8 cellular contexts compared by ENCODE assay signal in the genomic region with DNA sequence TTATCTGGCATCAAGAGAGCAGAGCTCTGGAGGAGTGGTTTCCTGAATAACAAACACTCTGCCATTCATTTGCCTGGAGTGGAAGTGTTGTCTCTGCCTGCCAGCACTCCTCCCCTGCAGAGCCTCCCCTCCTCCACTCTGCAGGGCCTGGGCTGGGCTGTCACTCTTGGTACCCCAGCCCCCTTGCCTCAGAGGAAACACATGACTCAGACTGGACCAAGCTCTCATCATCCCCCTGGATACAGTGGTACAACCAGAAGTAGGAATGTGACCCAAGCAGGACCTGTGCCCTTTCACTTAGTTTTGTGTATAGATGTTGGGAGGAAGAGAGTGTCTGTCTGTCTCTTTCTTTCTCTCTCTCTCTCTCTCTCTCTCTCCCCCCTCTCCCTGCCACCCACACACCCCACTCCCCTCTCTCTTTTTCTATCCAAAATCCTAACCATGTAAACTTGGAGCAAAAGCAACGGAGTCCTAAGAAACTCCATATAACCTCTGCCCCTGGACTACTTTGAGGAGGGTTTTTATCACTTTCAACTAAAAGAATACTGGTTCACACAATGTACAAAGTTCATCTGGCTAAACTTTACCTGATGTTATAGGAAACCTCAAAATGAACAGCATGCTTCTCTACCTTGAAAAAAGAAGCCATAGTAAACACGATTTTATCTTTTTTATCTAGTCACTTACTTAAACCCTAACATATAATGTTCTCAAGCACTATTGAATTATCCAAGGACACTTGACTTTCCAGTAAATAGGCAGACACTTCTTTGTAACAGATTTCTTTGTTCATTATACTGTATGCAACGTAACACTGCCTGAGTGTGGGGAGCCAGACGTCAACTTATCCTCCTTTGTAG. TPM values are rescaled to one million over a fixed set of nuclear protein-coding genes. Genes with fewer than 3 reads are reported as not detected.
DNase-seq lines count a peak whose midpoint lies in the region; ATAC-seq and TF ChIP-seq lines count a peak whose summit lies in the region.

No MANE protein-coding gene starts in this region.

- H2AK5ac ChIP-seq in mesendoderm (ENCODE audit: low read length): no peak overlapping the region

- H3K18ac ChIP-seq in mesendoderm (ENCODE audit: low read length): no peak overlapping the region

- no peak overlapping the region for H3K56ac ChIP-seq in mesendoderm (ENCODE audit: low read length)

- peaks cover 19% of the 10 kb centered on the region for H3K4me1 ChIP-seq in mesendoderm (ENCODE audit: control insufficient read depth, low read depth, low read length)

- H4K8ac ChIP-seq in mesendoderm (ENCODE audit: low read depth, low read length): no peak overlapping the region

- H3K36me3 ChIP-seq in mesendoderm (ENCODE audit: control insufficient read depth, insufficient read depth, low read length): no peaks in the 10 kb centered on the region

- peaks cover 36% of the 10 kb centered on the region for H3K79me2 ChIP-seq in mesendoderm (ENCODE audit: control insufficient read depth, insufficient read depth, low read length)

- peaks cover 43% of the 10 kb centered on the region for H3K27me3 Mint-ChIP-seq in activated CD8-positive, alpha-beta memory T cell treated with anti-CD3 and anti-CD28 coated beads, Interleukin-2, amount 10 ng/mL, durations not matched to agents 7 days and 5 days

- H3K9me3 Mint-ChIP-seq in activated CD8-positive, alpha-beta memory T cell treated with anti-CD3 and anti-CD28 coated beads, Interleukin-2, amount 10 ng/mL, durations not matched to agents 7 days and 5 days (ENCODE audit: low read depth): no peaks in the 10 kb centered on the region

- ATAC-seq in activated CD8-positive, alpha-beta memory T cell treated with anti-CD3 and anti-CD28 coated beads, Interleukin-2, amount 10 ng/mL, durations not matched to agents 7 days and 5 days: no peak
- ATAC-seq in HG03432 (IDR thresholded peaks at IDR 0.05; ENCODE audit: unreplicated experiment): no peak
- ATAC-seq in HG03342 (IDR thresholded peaks at IDR 0.05; ENCODE audit: unreplicated experiment): no peak

- WGBS in mesendoderm (ENCODE audit: extremely low coverage, insufficient coverage, low lambda C conversion rate): no CpG with 5 or more reads among the region's 4 CpGs

- H4K5ac ChIP-seq in mesendoderm (ENCODE audit: low read length): no peak overlapping the region

- no peak overlapping the region for H3K4ac ChIP-seq in mesendoderm (ENCODE audit: low read depth, low read length)

- H3K4me2 ChIP-seq in mesendoderm (ENCODE audit: low read length): no peak overlapping the region

- no peaks in the 10 kb centered on the region for H3K27me3 ChIP-seq in mesendoderm (ENCODE audit: insufficient read depth, low read length, poor library complexity)

- H3K23ac ChIP-seq in mesendoderm (ENCODE audit: low read length): no peak overlapping the region

- DNase-seq in ELR (ENCODE audit: low read depth) (peak; percentile 65), NCI-H510A (lab: John Stamatoyannopoulos, UW) (peak; percentile 34), epithelial cell of esophagus (ENCODE audit: low read depth) (peak; percentile 29), mesendoderm (peak; percentile 96), epidermal melanocyte (ENCODE audit: insufficient read length, low spot score) (no peak)
- DNase-seq in activated CD8-positive, alpha-beta memory T cell treated with anti-CD3 and anti-CD28 coated beads, Interleukin-2, amount 10 ng/mL, durations not matched to agents 7 days and 5 days: no peak

- no peak overlapping the region for H2BK120ac ChIP-seq in mesendoderm (ENCODE audit: low read depth, low read length)

- H2BK15ac ChIP-seq in mesendoderm (replicated peaks; ENCODE audit: low read depth): no peak overlapping the region

- H2BK5ac ChIP-seq in mesendoderm (ENCODE audit: low read length): no peak overlapping the region

- no peak overlapping the region for H3K4me3 Mint-ChIP-seq in activated CD8-positive, alpha-beta memory T cell treated with anti-CD3 and anti-CD28 coated beads, Interleukin-2, amount 10 ng/mL, durations not matched to agents 7 days and 5 days

- no peaks in the 10 kb centered on the region for H3K36me3 Mint-ChIP-seq in activated CD8-positive, alpha-beta memory T cell treated with anti-CD3 and anti-CD28 coated beads, Interleukin-2, amount 10 ng/mL, durations not matched to agents 7 days and 5 days

- H3K9ac ChIP-seq in mesendoderm (ENCODE audit: low read length): no peak overlapping the region

- H3K4me3 ChIP-seq in epithelial cell of esophagus (ENCODE audit: low read length) (no peak overlapping the region), mesendoderm (ENCODE audit: low read length) (no peak overlapping the region)

- TF ChIP-seq CTCF in epithelial cell of esophagus (IDR thresholded peaks at IDR 0.05; ENCODE audit: insufficient read depth, low read depth, low read length, missing control alignments): no peak

- H3K27ac Mint-ChIP-seq in activated CD8-positive, alpha-beta memory T cell treated with anti-CD3 and anti-CD28 coated beads, Interleukin-2, amount 10 ng/mL, durations not matched to agents 7 days and 5 days: no peak overlapping the region

- no peaks in the 10 kb centered on the region for H3K4me1 Mint-ChIP-seq in activated CD8-positive, alpha-beta memory T cell treated with anti-CD3 and anti-CD28 coated beads, Interleukin-2, amount 10 ng/mL, durations not matched to agents 7 days and 5 days

- H3K79me1 ChIP-seq in mesendoderm (ENCODE audit: low read length): peaks cover 13% of the 10 kb centered on the region

- CTCF ChIA-PET in activated CD8-positive, alpha-beta memory T cell treated with anti-CD3 and anti-CD28 coated beads, Interleukin-2, amount 10 ng/mL, durations not matched to agents 7 days and 5 days (lab: Charles Lee): no interaction called here

- H3K27ac ChIP-seq in mesendoderm (ENCODE audit: low read depth, low read length): no peak overlapping the region

RNA-seq across cellular contexts. Expression of a gene that starts 43.8 kb away (rescaled TPM):
- 10.0 TPM for polyA plus RNA-seq in mesendoderm (2013, experiment 1 of 2)
- 11.5 TPM for polyA plus RNA-seq in mesendoderm (2013, experiment 2 of 2)
- under 1 TPM; 0.64 to 0.87 TPM for total RNA-seq in activated CD8-positive, alpha-beta memory T cell treated with anti-CD3 and anti-CD28 coated beads, Interleukin-2, amount 10 ng/mL, durations not matched to agents 7 days and 5 days

RNA-seq across cellular contexts. Expression of a gene that starts 44.1 kb away (rescaled TPM):
- 12.9 TPM for polyA plus RNA-seq in mesendoderm (2013, experiment 1 of 2)
- polyA plus RNA-seq in mesendoderm (2013, experiment 2 of 2): 11.7 TPM
- 10 to 100 TPM; 15.8 to 16.4 TPM for total RNA-seq in activated CD8-positive, alpha-beta memory T cell treated with anti-CD3 and anti-CD28 coated beads, Interleukin-2, amount 10 ng/mL, durations not matched to agents 7 days and 5 days

Comparison
In these comparisons a context has a peak if more than half of its experiments do, and no peak if none do; other contexts are left out.
1. DNase-seq: peak in ELR (single experiment), NCI-H510A (single experiment), epithelial cell of esophagus (single experiment) and mesendoderm (single experiment); none in activated CD8-positive, alpha-beta memory T cell treated with anti-CD3 and anti-CD28 coated beads, Interleukin-2, amount 10 ng/mL, durations not matched to agents 7 days and 5 days (single experiment) and epidermal melanocyte (single experiment).